Comparison of ENCODE assay signal across 10 cellular contexts in genomic region chr5:147508711-147509040, GRCh38. TPM values are rescaled to one million over a fixed set of nuclear protein-coding genes. Genes with fewer than 3 reads are reported as not detected.
DNase-seq lines count a peak whose midpoint lies in the region; ATAC-seq and TF ChIP-seq lines count a peak whose summit lies in the region.
"Had no signal": no experiment of that assay in that cellular context is flagged by ENCODE, and none has a peak within 500 bp of the region (broad histone marks: within the 10 kb centered on the region; RNA-seq: fewer than 3 reads in every experiment).

No MANE protein-coding gene starts in this region.

- CTCF ChIA-PET in naive thymus-derived CD4-positive, alpha-beta T cell (lab: Charles Lee), result no interaction called here

- intact Hi-C loops in psoas muscle (cut with DNase I), result loop anchor here in 1 of 2 donors (2.0 to 5.0 kb wide), 2 partner anchors 49 to 54 kb away; no protein-coding TSS in a partner anchor
- intact Hi-C loops in naive thymus-derived CD4-positive, alpha-beta T cell (cut with micrococcal nuclease), result no loop called here
- intact Hi-C loops in activated CD4-positive, alpha-beta T cell treated with anti-CD3 and anti-CD28 coated beads, Interleukin-2, amount 10 ng/mL, durations not matched to agents 24 days and 14 days (cut with micrococcal nuclease), result no loop called here

- peak overlapping the region; percentile 78 for H3K4me3 ChIP-seq in psoas muscle
- no peak overlapping the region for H3K4me3 ChIP-seq in naive thymus-derived CD4-positive, alpha-beta T cell (ENCODE audit: low read length)

- H3K4me1 Mint-ChIP-seq in naive thymus-derived CD4-positive, alpha-beta T cell, result peaks cover 0 to 5% (median 5%) of the 10 kb centered on the region in 7 donors
- H3K4me1 Mint-ChIP-seq in activated CD4-positive, alpha-beta T cell treated with anti-CD3 and anti-CD28 coated beads, Interleukin-2, amount 10 ng/mL, durations not matched to agents 24 days and 14 days, result peaks cover 6% of the 10 kb centered on the region

- H3K27me3 ChIP-seq in foreskin keratinocyte (no peaks in the 10 kb centered on the region), psoas muscle (ENCODE audit: insufficient read depth in 3 of 3, low read length in 2 of 3) (peaks cover 0 to 14% (median 2%) of the 10 kb centered on the region in 3 donors)
- no peaks in the 10 kb centered on the region for H3K27me3 ChIP-seq in naive thymus-derived CD4-positive, alpha-beta T cell (ENCODE audit: control insufficient read depth in 2 of 2, insufficient read depth in 2 of 2, low read length in 2 of 2)

- H3K27me3 Mint-ChIP-seq in naive thymus-derived CD4-positive, alpha-beta T cell, result peaks cover 36 to 46% (median 40%) of the 10 kb centered on the region in 5 donors
- H3K27me3 Mint-ChIP-seq in activated CD4-positive, alpha-beta T cell treated with anti-CD3 and anti-CD28 coated beads, Interleukin-2, amount 10 ng/mL, durations not matched to agents 24 days and 14 days, result peaks cover 33% of the 10 kb centered on the region

- DNase-seq in Caki2 (ENCODE audit: low read depth), result peak; percentile 42
- no peak for DNase-seq in foreskin keratinocyte
- no peak for DNase-seq in psoas muscle
- no peak for DNase-seq in hepatic stellate cell (ENCODE audit: low spot score)
- no peak for DNase-seq in naive thymus-derived CD4-positive, alpha-beta T cell
- no peak for DNase-seq in globus pallidus (ENCODE audit: low spot score)
- DNase-seq in activated CD4-positive, alpha-beta T cell treated with anti-CD3 and anti-CD28 coated beads, Interleukin-2, amount 10 ng/mL, durations not matched to agents 24 days and 14 days, result no peak
- DNase-seq: activated CD4-positive, alpha-beta T cell treated with anti-CD3 and anti-CD28 coated beads, Interleukin-2, amount 10 ng/mL, durations not matched to agents 7 days and 5 days; stimulated activated CD8-positive, alpha-beta memory T cell treated with anti-CD3 and anti-CD28 coated beads, Interleukin-4, amount 100 ng/mL, for 48 hours had no signal

- H3K9me3 Mint-ChIP-seq in naive thymus-derived CD4-positive, alpha-beta T cell, result peaks cover 0 to 15% (median 5%) of the 10 kb centered on the region in 11 donors
- no peaks in the 10 kb centered on the region for H3K9me3 Mint-ChIP-seq in activated CD4-positive, alpha-beta T cell treated with anti-CD3 and anti-CD28 coated beads, Interleukin-2, amount 10 ng/mL, durations not matched to agents 24 days and 14 days
- H3K9me3 Mint-ChIP-seq: activated CD4-positive, alpha-beta T cell treated with anti-CD3 and anti-CD28 coated beads, Interleukin-2, amount 10 ng/mL, durations not matched to agents 7 days and 5 days had no signal

- H3K27ac ChIP-seq in VCaP (peak overlapping the region; percentile 65; the same call in 1 of the 2 replicates), foreskin keratinocyte (peak overlapping the region; percentile 1), psoas muscle (peak overlapping the region; percentile 11)
- no peak overlapping the region for H3K27ac ChIP-seq in naive thymus-derived CD4-positive, alpha-beta T cell (ENCODE audit: low read depth, low read length)

- POLR2A ChIA-PET in naive thymus-derived CD4-positive, alpha-beta T cell (lab: Charles Lee), result no interaction called here

- peaks cover 0 to 11% (median 0%) of the 10 kb centered on the region in 5 donors for H3K36me3 Mint-ChIP-seq in naive thymus-derived CD4-positive, alpha-beta T cell
- H3K36me3 Mint-ChIP-seq in activated CD4-positive, alpha-beta T cell treated with anti-CD3 and anti-CD28 coated beads, Interleukin-2, amount 10 ng/mL, durations not matched to agents 24 days and 14 days (ENCODE audit: low read depth), result no peaks in the 10 kb centered on the region

- H3K4me1 ChIP-seq in foreskin keratinocyte (peaks cover 13% of the 10 kb centered on the region), psoas muscle (no peaks in the 10 kb centered on the region)
- H3K4me1 ChIP-seq in naive thymus-derived CD4-positive, alpha-beta T cell (ENCODE audit: control insufficient read depth in 2 of 2, insufficient read depth in 2 of 2, low read length in 2 of 2), result no peaks in the 10 kb centered on the region

- H3K4me3 Mint-ChIP-seq in naive thymus-derived CD4-positive, alpha-beta T cell, result no peak overlapping the region
- no peak overlapping the region for H3K4me3 Mint-ChIP-seq in activated CD4-positive, alpha-beta T cell treated with anti-CD3 and anti-CD28 coated beads, Interleukin-2, amount 10 ng/mL, durations not matched to agents 24 days and 14 days
- H3K4me3 Mint-ChIP-seq: activated CD4-positive, alpha-beta T cell treated with anti-CD3 and anti-CD28 coated beads, Interleukin-2, amount 10 ng/mL, durations not matched to agents 7 days and 5 days had no signal

- ATAC-seq in foreskin keratinocyte (no peak), psoas muscle (peak in 1 of 4 donors; percentile 3)
- no peak for ATAC-seq in naive thymus-derived CD4-positive, alpha-beta T cell

- H3K36me3 ChIP-seq in psoas muscle (ENCODE audit: insufficient read depth in 1 of 2, low read depth in 1 of 2), result no peaks in the 10 kb centered on the region
- no peaks in the 10 kb centered on the region for H3K36me3 ChIP-seq in naive thymus-derived CD4-positive, alpha-beta T cell (ENCODE audit: control insufficient read depth in 2 of 3, insufficient read depth in 3 of 3, low read length in 3 of 3)

- H3K9me3 ChIP-seq in psoas muscle, result no peaks in the 10 kb centered on the region
- no peaks in the 10 kb centered on the region for H3K9me3 ChIP-seq in naive thymus-derived CD4-positive, alpha-beta T cell (ENCODE audit: control insufficient read depth in 2 of 3, low read length in 3 of 3)

- TF ChIP-seq CTCF in VCaP (conservative IDR thresholded peaks at IDR 0.05) (no peak), foreskin keratinocyte (conservative IDR thresholded peaks at IDR 0.05) (no peak), psoas muscle (IDR thresholded peaks at IDR 0.05) (no peak)

- in situ Hi-C loops in Caki2 (cut with HindIII; ENCODE audit: low pct_unique_long_range_greater_than_20kb, low sequenced_read_pairs), result no loop called here

- 26 to 34% (median 28%) methylated on average over 7 of the region's 7 CpGs for WGBS in psoas muscle, 3 donors

- no peak overlapping the region for H3K27ac Mint-ChIP-seq in naive thymus-derived CD4-positive, alpha-beta T cell
- no peak overlapping the region for H3K27ac Mint-ChIP-seq in activated CD4-positive, alpha-beta T cell treated with anti-CD3 and anti-CD28 coated beads, Interleukin-2, amount 10 ng/mL, durations not matched to agents 24 days and 14 days
- H3K27ac Mint-ChIP-seq: activated CD4-positive, alpha-beta T cell treated with anti-CD3 and anti-CD28 coated beads, Interleukin-2, amount 10 ng/mL, durations not matched to agents 7 days and 5 days had no signal

RNA-seq across cellular contexts. Expression of gene DPYSL3, which starts 1.2 kb away (rescaled TPM):
- 186 and 226 TPM in 2 replicates for total RNA-seq in Caki2 (2014; rRNA removed; shearing (Covaris generic); ENCODE audit: low replicate concordance)
- 29.4 and 53.6 TPM in 2 replicates for total RNA-seq in foreskin keratinocyte
- polyA plus RNA-seq in foreskin keratinocyte, result 14.5 and 24.3 TPM in 2 replicates
- total RNA-seq in psoas muscle, result 10 to 100 TPM; 18.0 to 58.5 (median 38.4) TPM
- polyA plus RNA-seq in psoas muscle, result 10 to 100 TPM in 2 of 3 donors, 1 to 10 TPM in 1; 8.8 to 15.0 (median 13.5) TPM
- 1 to 10 TPM in 1 of 5 experiments, under 1 TPM in 2, not detected in 2; 0.08 to 1.2 (median 0.11) TPM for total RNA-seq in naive thymus-derived CD4-positive, alpha-beta T cell
- polyA plus RNA-seq in naive thymus-derived CD4-positive, alpha-beta T cell, result not detected
- total RNA-seq in activated CD4-positive, alpha-beta T cell treated with anti-CD3 and anti-CD28 coated beads, Interleukin-2, amount 10 ng/mL, durations not matched to agents 24 days and 14 days, result 0.14 and 0.40 TPM in 2 replicates
- total RNA-seq: activated CD4-positive, alpha-beta T cell treated with anti-CD3 and anti-CD28 coated beads, Interleukin-2, amount 10 ng/mL, durations not matched to agents 7 days and 5 days had no signal

Comparison
In these comparisons a context has a peak if more than half of its experiments do, and no peak if none do; other contexts are left out.
1. RNA of gene DPYSL3, which starts 1.2 kb away (total RNA-seq): 186 to 226 TPM in Caki2, 18.0 to 58.5 TPM in psoas muscle and 29.4 to 53.6 TPM in foreskin keratinocyte; 0.14 to 0.40 TPM in activated CD4-positive, alpha-beta T cell treated with anti-CD3 and anti-CD28 coated beads, Interleukin-2, amount 10 ng/mL, durations not matched to agents 24 days and 14 days and 0.08 to 1.2 TPM in naive thymus-derived CD4-positive, alpha-beta T cell; every median in the first group is over 4 times any median in the second.